ENCODE assay signal across 39 cellular contexts in the genomic region with DNA sequence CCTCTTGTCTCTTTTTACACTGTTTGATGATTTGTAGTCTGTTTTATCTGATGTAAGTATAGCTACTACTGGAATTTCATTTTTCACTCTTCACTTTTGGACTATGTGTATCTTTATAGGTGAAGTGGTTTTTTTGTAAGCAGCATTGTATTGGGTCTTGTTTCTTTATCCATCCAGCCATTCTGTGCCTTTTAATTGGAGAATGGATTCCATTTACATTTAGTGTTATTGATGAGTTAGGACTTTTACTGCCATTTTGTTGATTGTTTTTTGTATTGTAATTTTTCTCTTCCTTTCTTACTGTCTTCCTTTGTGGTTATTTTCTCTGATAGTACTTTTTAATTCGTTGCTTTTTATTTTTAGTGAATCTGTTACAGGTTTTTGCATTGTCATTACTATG.
"Had no signal": no experiment of that assay in that cellular context is flagged by ENCODE, and none has a peak within 500 bp of the region (broad histone marks: within the 10 kb centered on the region; RNA-seq: fewer than 3 reads in every experiment).

No MANE protein-coding gene starts in this region.

- FAIRE-seq: bronchial epithelial cell, colon had no signal

- H3K4me1 Mint-ChIP-seq: activated naive CD4-positive, alpha-beta T cell treated with anti-CD3 and anti-CD28 coated beads, Interleukin-2, amount 10 ng/mL, durations not matched to agents 7 days and 5 days; activated naive CD8-positive, alpha-beta T cell treated with anti-CD3 and anti-CD28 coated beads, Interleukin-2, amount 10 ng/mL, durations not matched to agents 7 days and 5 days; brain had no signal

- H3K36me3 ChIP-seq: adrenal gland, ascending aorta, brain microvascular endothelial cell, breast epithelium, cardiac muscle cell had no signal

- H3K4me1 ChIP-seq: ascending aorta, body of pancreas, breast epithelium had no signal

- H3K9me3 ChIP-seq: body of pancreas had no signal

- H3K27me3 Mint-ChIP-seq: activated naive CD4-positive, alpha-beta T cell treated with anti-CD3 and anti-CD28 coated beads, Interleukin-2, amount 10 ng/mL, durations not matched to agents 7 days and 5 days; activated naive CD4-positive, alpha-beta T cell treated with anti-CD3 and anti-CD28 coated beads, Interleukin-2, amount 50 U/mL, for 24 hours; activated naive CD8-positive, alpha-beta T cell; activated naive CD8-positive, alpha-beta T cell treated with anti-CD3 and anti-CD28 coated beads for 36 hours; activated naive CD8-positive, alpha-beta T cell treated with anti-CD3 and anti-CD28 coated beads, Interleukin-2, amount 10 ng/mL, durations not matched to agents 7 days and 5 days; activated naive CD8-positive, alpha-beta T cell treated with anti-CD3 and anti-CD28 coated beads, Interleukin-2, amount 50 U/mL, for 24 hours; activated T-cell treated with anti-CD3 and anti-CD28 coated beads, Interleukin-2, amount 50 U/mL, for 24 hours; activated T-helper 17 cell treated with anti-CD3 and anti-CD28 coated beads, Interleukin-2, amount 50 U/mL, for 72 hours; brain; central memory CD8-positive, alpha-beta T cell had no signal

- H3K27me3 ChIP-seq: adrenal gland, ascending aorta, body of pancreas, brain microvascular endothelial cell, breast epithelium, cardiac muscle cell had no signal

- ATAC-seq: activated naive CD4-positive, alpha-beta T cell treated with anti-CD3 and anti-CD28 coated beads, Interleukin-2, amount 50 U/mL, for 72 hours; activated naive CD8-positive, alpha-beta T cell treated with anti-CD3 and anti-CD28 coated beads, Interleukin-2, amount 50 U/mL, for 24 hours; activated T-cell treated with anti-CD3 and anti-CD28 coated beads, Interleukin-2, amount 50 U/mL, for 4 hours; activated T-cell treated with anti-CD3 and anti-CD28 coated beads, Interleukin-2, amount 50 U/mL, for 72 hours; activated T-helper 17 cell treated with anti-CD3 and anti-CD28 coated beads, Interleukin-2, amount 50 U/mL, for 72 hours; body of pancreas had no signal

- H3K4me3 ChIP-seq: adrenal gland, ascending aorta, body of pancreas, breast epithelium, cardiac muscle cell had no signal

- H3K4me3 Mint-ChIP-seq: activated naive CD4-positive, alpha-beta T cell treated with anti-CD3 and anti-CD28 coated beads for 36 hours; activated naive CD4-positive, alpha-beta T cell treated with anti-CD3 and anti-CD28 coated beads, Interleukin-2, amount 10 ng/mL, durations not matched to agents 7 days and 5 days; activated naive CD4-positive, alpha-beta T cell treated with anti-CD3 and anti-CD28 coated beads, Interleukin-2, amount 50 U/mL, for 24 hours; activated naive CD8-positive, alpha-beta T cell; activated naive CD8-positive, alpha-beta T cell treated with anti-CD3 and anti-CD28 coated beads for 36 hours; activated naive CD8-positive, alpha-beta T cell treated with anti-CD3 and anti-CD28 coated beads, Interleukin-2, amount 10 ng/mL, durations not matched to agents 7 days and 5 days; activated naive CD8-positive, alpha-beta T cell treated with anti-CD3 and anti-CD28 coated beads, Interleukin-2, amount 50 U/mL, for 24 hours; activated T-cell treated with anti-CD3 and anti-CD28 coated beads, Interleukin-2, amount 50 U/mL, for 24 hours; activated T-cell treated with anti-CD3 and anti-CD28 coated beads, Interleukin-2, amount 50 U/mL, for 4 hours; activated T-cell treated with anti-CD3 and anti-CD28 coated beads, Interleukin-2, amount 50 U/mL, for 72 hours; activated T-helper 1 cell treated with anti-CD3 and anti-CD28 coated beads, Interleukin-12 subunit alpha, Interleukin-12 subunit beta, Interleukin-2, Interleukin-4 antibody, amounts not matched to agents 30 ng/mL and 10 ng/mL and 1 ng/mL, durations not matched to agents 14 hours and 24 hours and 36 hours; activated T-helper 17 cell treated with anti-CD3 and anti-CD28 coated beads, Interleukin-2, amount 50 U/mL, for 72 hours; brain; central memory CD8-positive, alpha-beta T cell had no signal

- DNase-seq: activated effector memory CD4-positive, alpha-beta T cell treated with anti-CD3 and anti-CD28 coated beads, Interleukin-2, amount 50 U/mL, for 16 hours; activated effector memory CD4-positive, alpha-beta T cell treated with Interleukin-2 at 50 U/mL for 16 hours; activated gamma-delta T cell; activated gamma-delta T cell treated with Interleukin-2 at 50 U/mL for 16 hours; activated naive CD4-positive, alpha-beta T cell; activated naive CD4-positive, alpha-beta T cell treated with anti-CD3 and anti-CD28 coated beads for 36 hours; activated naive CD4-positive, alpha-beta T cell treated with anti-CD3 and anti-CD28 coated beads, Interleukin-2, amount 10 ng/mL, durations not matched to agents 7 days and 5 days; activated naive CD4-positive, alpha-beta T cell treated with anti-CD3 and anti-CD28 coated beads, Interleukin-2, amount 50 U/mL, for 16 hours; activated naive CD4-positive, alpha-beta T cell treated with Interleukin-2 at 50 U/mL for 16 hours; activated naive CD8-positive, alpha-beta T cell treated with anti-CD3 and anti-CD28 coated beads for 36 hours; activated naive CD8-positive, alpha-beta T cell treated with anti-CD3 and anti-CD28 coated beads, Interleukin-2, amount 10 ng/mL, durations not matched to agents 7 days and 5 days; activated naive CD8-positive, alpha-beta T cell treated with anti-CD3 and anti-CD28 coated beads, Interleukin-2, amount 50 U/mL, for 24 hours; activated T-cell treated with anti-CD3 and anti-CD28 coated beads, Interleukin-2, amount 50 U/mL, for 24 hours; activated T-cell treated with anti-CD3 and anti-CD28 coated beads, Interleukin-2, amount 50 U/mL, for 4 hours; activated T-cell treated with anti-CD3 and anti-CD28 coated beads, Interleukin-2, amount 50 U/mL, for 48 hours; activated T-cell treated with anti-CD3 and anti-CD28 coated beads, Interleukin-2, amount 50 U/mL, for 72 hours; adrenal gland; amniotic stem cell; amygdala; anterior cingulate cortex; aorta; body of pancreas; brain microvascular endothelial cell; caudate nucleus; central memory CD4-positive, alpha-beta T cell; cerebellar nuclear complex had no signal

- H3K27ac ChIP-seq: adrenal gland, ascending aorta, body of pancreas, brain microvascular endothelial cell, breast epithelium, cardiac muscle cell had no signal

- H3K27ac Mint-ChIP-seq: activated naive CD4-positive, alpha-beta T cell treated with anti-CD3 and anti-CD28 coated beads for 36 hours; activated naive CD4-positive, alpha-beta T cell treated with anti-CD3 and anti-CD28 coated beads, Interleukin-2, amount 10 ng/mL, durations not matched to agents 7 days and 5 days; activated naive CD4-positive, alpha-beta T cell treated with anti-CD3 and anti-CD28 coated beads, Interleukin-2, amount 50 U/mL, for 24 hours; activated naive CD4-positive, alpha-beta T cell treated with anti-CD3 and anti-CD28 coated beads, Interleukin-2, amount 50 U/mL, for 72 hours; activated naive CD8-positive, alpha-beta T cell; activated naive CD8-positive, alpha-beta T cell treated with anti-CD3 and anti-CD28 coated beads for 36 hours; activated naive CD8-positive, alpha-beta T cell treated with anti-CD3 and anti-CD28 coated beads, Interleukin-2, amount 10 ng/mL, durations not matched to agents 7 days and 5 days; activated naive CD8-positive, alpha-beta T cell treated with anti-CD3 and anti-CD28 coated beads, Interleukin-2, amount 50 U/mL, for 24 hours; activated T-cell treated with anti-CD3 and anti-CD28 coated beads, Interleukin-2, amount 50 U/mL, for 24 hours; activated T-cell treated with anti-CD3 and anti-CD28 coated beads, Interleukin-2, amount 50 U/mL, for 72 hours; activated T-helper 1 cell treated with anti-CD3 and anti-CD28 coated beads, Interleukin-12 subunit alpha, Interleukin-12 subunit beta, Interleukin-2, Interleukin-4 antibody, amounts not matched to agents 30 ng/mL and 10 ng/mL and 1 ng/mL, durations not matched to agents 14 hours and 24 hours and 36 hours; activated T-helper 17 cell treated with anti-CD3 and anti-CD28 coated beads, Interleukin-2, amount 50 U/mL, for 72 hours; activated T-helper 2 cell treated with anti-CD3 and anti-CD28 coated beads, Interferon-gamma antibody, Interleukin-2, Interleukin-4, amounts not matched to agents 10 μg/mL and 5 μg/mL and 100 μg/mL, durations not matched to agents 14 hours and 24 hours and 36 hours; brain had no signal
